1 cellular context compared by ENCODE assay signal in genomic region chr22:38725900-38726655, GRCh38.
TF ChIP-seq lines count a peak whose summit lies in the region.

No MANE protein-coding gene starts in this region.

TF ChIP-seq in GM12878, 131 proteins besides CTCF, POLR2A, EP300 and RAD21:
- no peak for TF ChIP-seq HCFC1 (IDR thresholded peaks at IDR 0.05; ENCODE audit: low read length)
- TF ChIP-seq USF1 (IDR thresholded peaks at IDR 0.05; ENCODE audit: borderline replicate concordance, extremely low read length, insufficient read depth, low read depth, low read length): no peak
- TF ChIP-seq MYB (IDR thresholded peaks at IDR 0.05; ENCODE audit: borderline replicate concordance, low read depth, low read length): no peak
